ENCODE assay signal across 1 cellular context in genomic region chrX:33128048-33128805, GRCh38.
TF ChIP-seq lines count a peak whose summit lies in the region.

No MANE protein-coding gene starts in this region.

TF ChIP-seq in WTC11, 78 proteins besides CTCF, POLR2A, EP300 and RAD21 (continued from another document):
- TF ChIP-seq PRDM15 (CRISPR knock-in tag; IDR thresholded peaks at IDR 0.05) (no peak), ATF1 (CRISPR knock-in tag; IDR thresholded peaks at IDR 0.05) (no peak), CDX4 (CRISPR knock-in tag; IDR thresholded peaks at IDR 0.05; ENCODE audit: borderline replicate concordance) (no peak), CBFB (CRISPR knock-in tag; IDR thresholded peaks at IDR 0.05; ENCODE audit: low read depth) (no peak), GRHL2 (CRISPR knock-in tag; IDR thresholded peaks at IDR 0.05; ENCODE audit: insufficient replicate concordance, severe bottlenecking) (no peak), PRRX2 (CRISPR knock-in tag; IDR thresholded peaks at IDR 0.05) (no peak), SOX15 (CRISPR knock-in tag; IDR thresholded peaks at IDR 0.05) (no peak), MLX (CRISPR knock-in tag; IDR thresholded peaks at IDR 0.05) (no peak), STAT6 (CRISPR knock-in tag; conservative IDR thresholded peaks at IDR 0.05; ENCODE audit: low read depth) (no peak), RORB (CRISPR knock-in tag; IDR thresholded peaks at IDR 0.05) (no peak), TP53 (CRISPR knock-in tag; IDR thresholded peaks at IDR 0.05) (no peak)
- TF ChIP-seq, protein P1, sequence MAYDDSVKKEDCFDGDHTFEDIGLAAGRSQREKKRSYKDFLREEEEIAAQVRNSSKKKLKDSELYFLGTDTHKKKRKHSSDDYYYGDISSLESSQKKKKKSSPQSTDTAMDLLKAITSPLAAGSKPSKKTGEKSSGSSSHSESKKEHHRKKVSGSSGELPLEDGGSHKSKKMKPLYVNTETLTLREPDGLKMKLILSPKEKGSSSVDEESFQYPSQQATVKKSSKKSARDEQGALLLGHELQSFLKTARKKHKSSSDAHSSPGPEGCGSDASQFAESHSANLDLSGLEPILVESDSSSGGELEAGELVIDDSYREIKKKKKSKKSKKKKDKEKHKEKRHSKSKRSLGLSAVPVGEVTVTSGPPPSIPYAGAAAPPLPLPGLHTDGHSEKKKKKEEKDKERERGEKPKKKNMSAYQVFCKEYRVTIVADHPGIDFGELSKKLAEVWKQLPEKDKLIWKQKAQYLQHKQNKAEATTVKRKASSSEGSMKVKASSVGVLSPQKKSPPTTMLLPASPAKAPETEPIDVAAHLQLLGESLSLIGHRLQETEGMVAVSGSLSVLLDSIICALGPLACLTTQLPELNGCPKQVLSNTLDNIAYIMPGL (CRISPR knock-in tag; IDR thresholded peaks at IDR 0.05), result no peak
